In the genomic region with DNA sequence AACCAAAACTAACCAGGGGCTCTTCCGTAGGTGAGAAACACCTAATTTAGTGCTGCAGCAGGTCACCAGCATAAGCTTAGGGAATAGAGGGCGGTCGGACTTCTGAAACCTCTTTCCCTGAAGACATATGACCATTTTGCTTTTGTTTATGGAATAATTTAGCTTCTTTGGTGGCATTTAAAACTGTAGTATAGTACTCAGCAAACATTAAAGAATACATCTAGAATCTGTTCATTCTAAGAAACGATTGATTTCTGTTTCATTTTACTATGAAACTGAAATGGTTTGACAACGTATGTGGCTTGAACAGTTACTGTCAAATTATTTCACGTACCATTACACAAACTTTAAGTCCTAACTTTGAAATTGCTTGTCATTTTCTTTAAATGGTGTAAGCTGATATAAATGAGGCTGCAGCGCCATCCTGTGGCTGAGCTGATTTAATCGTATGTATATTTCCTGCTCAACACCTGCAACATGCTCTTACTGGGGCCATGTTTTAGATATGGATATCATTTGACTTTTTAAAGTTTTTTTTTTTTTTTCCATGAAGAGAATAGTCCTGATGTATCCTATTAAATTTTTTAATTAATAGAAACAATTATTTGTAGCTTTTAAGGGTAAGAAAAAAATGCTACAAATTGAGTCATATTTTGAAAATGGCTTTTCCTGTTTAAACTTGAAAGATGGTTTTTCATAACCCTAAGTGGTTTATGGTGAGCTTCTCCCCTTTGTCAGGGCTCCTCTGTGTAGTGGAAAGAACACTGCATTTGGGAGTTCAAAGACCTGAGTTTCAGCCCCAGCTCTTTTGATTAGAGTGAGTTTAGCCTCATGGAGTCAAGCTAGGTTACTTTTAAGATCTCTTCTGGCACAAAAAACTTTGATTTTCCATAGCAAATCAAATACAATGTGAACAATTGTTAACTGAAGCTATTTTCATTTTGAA, we compare ENCODE assay signal across 8 cellular contexts. TPM values are rescaled to one million over a fixed set of nuclear protein-coding genes. Genes with fewer than 3 reads are reported as not detected.
A peak's percentile ranks its signal among the peaks of the same experiment; 100 is the strongest.
DNase-seq lines count a peak whose midpoint lies in the region; ATAC-seq and TF ChIP-seq lines count a peak whose summit lies in the region.

No MANE protein-coding gene starts in this region.

- CTCF ChIA-PET in PC-9 (lab: Charles Lee) = interaction anchor here (0.6 to 1.0 kb wide), 5 partner anchors 116 to 349 kb away, joined by 3 to 10 read pairs (median 4); a partner anchor contains a TSS

- H2BK5ac ChIP-seq in neuronal stem cell (ENCODE audit: low read length) = no peak overlapping the region

- H3K18ac ChIP-seq in neuronal stem cell (ENCODE audit: low read length) = no peak overlapping the region

- H3K4ac ChIP-seq in neuronal stem cell (ENCODE audit: low read length) = no peak overlapping the region

- no peak overlapping the region for H3K23ac ChIP-seq in neuronal stem cell (ENCODE audit: low read depth, low read length, poor library complexity)

- no peak overlapping the region for H2BK120ac ChIP-seq in neuronal stem cell (ENCODE audit: low read depth, low read length)

- BruUV-seq in PC-9 (replicated peaks; lab: Mats Ljungman, UMichigan) = no TSS peak

- peak; percentile 89 for TF ChIP-seq CTCF in PC-9 (conservative IDR thresholded peaks at IDR 0.05)
- peak; percentile 47 for TF ChIP-seq CTCF in fibroblast of lung (conservative IDR thresholded peaks at IDR 0.05 in 1 of 2, IDR thresholded peaks at IDR 0.05 in 1 of 2; ENCODE audit: low read depth in 1 of 2, low read length in 2 of 2)

- H3K27ac ChIP-seq in PC-9 (0 out of 2 replicates have a peak overlapping the region, but pooled peaks have one; percentile 13), fibroblast of lung (ENCODE audit: insufficient read depth, low read length) (no peak overlapping the region), neuronal stem cell (replicated peaks; ENCODE audit: low read length) (no peak overlapping the region)

- no peak overlapping the region for H2BK15ac ChIP-seq in neuronal stem cell (ENCODE audit: low read length)

- peak; percentile 57 for DNase-seq in DMS153 (lab: John Stamatoyannopoulos, UW)
- peak; percentile 75 for DNase-seq in HT1080 (ENCODE audit: low read depth)
- peak; percentile 71 to 73 for DNase-seq in PC-9
- DNase-seq in activated T-cell treated with anti-CD3 and anti-CD28 coated beads, Interleukin-2, amount 50 U/mL, for 48 hours = peak; percentile 89
- peak; percentile 66 to 88 for DNase-seq in fibroblast of lung (ENCODE audit: low read depth in 2 of 2)
- peak; percentile 59 for DNase-seq in neuronal stem cell (ENCODE audit: low spot score)
- peak; percentile 92 for DNase-seq in superior temporal gyrus (ENCODE audit: extremely low spot score)

- no peaks in the 10 kb centered on the region for H4K20me1 ChIP-seq in PC-9 (ENCODE audit: insufficient read depth)
- no peaks in the 10 kb centered on the region for H4K20me1 ChIP-seq in fibroblast of lung (ENCODE audit: control insufficient read depth, extremely low read depth, insufficient read depth, low read length)

- H3K4me2 ChIP-seq in PC-9 = peak overlapping the region; percentile 33
- peak overlapping the region; percentile 33 for H3K4me2 ChIP-seq in fibroblast of lung (ENCODE audit: extremely low read depth, insufficient read depth, low read length)
- no peak overlapping the region for H3K4me2 ChIP-seq in neuronal stem cell (ENCODE audit: insufficient read depth, low read length, poor library complexity, severe bottlenecking)

- no peaks in the 10 kb centered on the region for H3K27me3 ChIP-seq in PC-9 (ENCODE audit: insufficient read depth, low read depth)
- H3K27me3 ChIP-seq in fibroblast of lung (ENCODE audit: control insufficient read depth, insufficient read depth, low read length) = no peaks in the 10 kb centered on the region
- H3K27me3 ChIP-seq in neuronal stem cell (ENCODE audit: control insufficient read depth in 3 of 3, insufficient read depth in 3 of 3, low read depth in 1 of 3, low read length in 3 of 3) = no peaks in the 10 kb centered on the region

- H3K4me3 ChIP-seq in PC-9 (no peak overlapping the region), fibroblast of lung (replicated peaks in 1 of 4; ENCODE audit: control extremely low read depth in 1 of 4, insufficient read depth in 1 of 4, low read depth in 3 of 4, low read length in 4 of 4) (no peak overlapping the region), neuronal stem cell (ENCODE audit: low read length in 2 of 2) (no peak overlapping the region)

- H3F3A ChIP-seq in PC-9 (ENCODE audit: insufficient read depth, low read depth) = no peaks in the 10 kb centered on the region

- no peak overlapping the region for H2AFZ ChIP-seq in PC-9
- H2AFZ ChIP-seq in fibroblast of lung (ENCODE audit: low read length) = peak overlapping the region; percentile 42
- no peak overlapping the region for H2AFZ ChIP-seq in neuronal stem cell (ENCODE audit: low read length)

- H3K14ac ChIP-seq in neuronal stem cell (ENCODE audit: low read length) = no peak overlapping the region

- peak; percentile 56 for ATAC-seq in GM21367 (IDR thresholded peaks at IDR 0.05; ENCODE audit: unreplicated experiment)

- H3K4me1 ChIP-seq in PC-9 (replicated peaks; ENCODE audit: insufficient read depth) = peaks cover 5% of the 10 kb centered on the region; the same call in 1 of the 2 replicates
- H3K4me1 ChIP-seq in fibroblast of lung (ENCODE audit: control insufficient read depth, extremely low read depth, insufficient read depth, low read length) = peaks cover 6% of the 10 kb centered on the region
- peaks cover 0 to 5% of the 10 kb centered on the region in 2 donors for H3K4me1 ChIP-seq in neuronal stem cell (ENCODE audit: control insufficient read depth in 2 of 2, insufficient read depth in 1 of 2, low read depth in 1 of 2, low read length in 2 of 2)

- H3K9me2 ChIP-seq in PC-9 (ENCODE audit: insufficient read depth) = no peaks in the 10 kb centered on the region

- no peaks in the 10 kb centered on the region for H3K9me3 ChIP-seq in PC-9 (ENCODE audit: insufficient read depth, low read depth)
- no peaks in the 10 kb centered on the region for H3K9me3 ChIP-seq in fibroblast of lung (ENCODE audit: control insufficient read depth, insufficient read depth, low read depth, low read length)
- no peaks in the 10 kb centered on the region for H3K9me3 ChIP-seq in neuronal stem cell (replicated peaks in 1 of 2; ENCODE audit: control insufficient read depth in 2 of 2, insufficient read depth in 1 of 2, low read depth in 1 of 2, low read length in 2 of 2)

- no peaks in the 10 kb centered on the region for H3K79me1 ChIP-seq in neuronal stem cell (ENCODE audit: low read depth, low read length)

- H3K9ac ChIP-seq in fibroblast of lung (ENCODE audit: insufficient read depth, low read length) = no peak overlapping the region
- H3K9ac ChIP-seq in neuronal stem cell (ENCODE audit: low read depth, low read length, poor library complexity) = no peak overlapping the region

- H4K8ac ChIP-seq in neuronal stem cell (ENCODE audit: low read depth, low read length) = no peak overlapping the region

- no peaks in the 10 kb centered on the region for H3K36me3 ChIP-seq in PC-9 (ENCODE audit: low read depth)
- H3K36me3 ChIP-seq in fibroblast of lung (ENCODE audit: control insufficient read depth, insufficient read depth, low read length) = no peaks in the 10 kb centered on the region
- no peaks in the 10 kb centered on the region for H3K36me3 ChIP-seq in neuronal stem cell (replicated peaks in 1 of 2; ENCODE audit: control insufficient read depth in 2 of 2, insufficient read depth in 2 of 2, low read length in 2 of 2)

- H4K91ac ChIP-seq in neuronal stem cell (ENCODE audit: low read depth, low read length, poor library complexity) = no peak overlapping the region

- no CpG with 5 or more reads among the region's 8 CpGs for WGBS in neuronal stem cell (ENCODE audit: extremely low coverage in 2 of 2, insufficient read length in 2 of 2, insufficient replicate concordance in 1 of 2), 2 donors

- intact Hi-C loops in PC-9 (cut with micrococcal nuclease; ENCODE audit: unreplicated experiment) = loop anchor here (1.0 to 5.0 kb wide), 5 partner anchors 27 to 454 kb away; a partner anchor contains a TSS

- no peak overlapping the region for H2AK5ac ChIP-seq in neuronal stem cell (ENCODE audit: low read depth, low read length)

- POLR2A ChIA-PET in PC-9 (lab: Charles Lee; ENCODE audit: unreplicated experiment) = interaction anchor here (0.5 to 0.7 kb wide), 3 partner anchors 113 to 1043 kb away, joined by 3 to 7 read pairs (median 4); no protein-coding TSS in a partner anchor

- H3K79me2 ChIP-seq in PC-9 (ENCODE audit: low read depth) (no peaks in the 10 kb centered on the region), fibroblast of lung (ENCODE audit: control insufficient read depth, insufficient read depth, low read length) (no peaks in the 10 kb centered on the region)

- H2BK12ac ChIP-seq in neuronal stem cell (ENCODE audit: low read length) = no peak overlapping the region

RNA-seq across cellular contexts. Expression of a gene that starts 27.4 kb away (rescaled TPM):
- 0.63 and 5.3 TPM in 2 replicates for total RNA-seq in HT1080 (2014; rRNA removed; shearing (Covaris generic))
- 2.5 and 2.6 TPM in 2 replicates for polyA plus RNA-seq in HT1080 (2015; cell fraction: cytosol; rRNA removed)
- 2.4 and 2.6 TPM in 2 replicates for polyA plus RNA-seq in HT1080 (2015; cell fraction: nucleus; rRNA removed)
- total RNA-seq in PC-9 (2021) (7.1 and 16.4 TPM in 2 replicates), fibroblast of lung (5.1 and 7.1 TPM in 2 replicates)
- polyA plus RNA-seq in fibroblast of lung = 0.62 and 0.93 TPM in 2 replicates
- polyA plus RNA-seq in fibroblast of lung (2012) = 0.54 and 0.83 TPM in 2 replicates
- polyA minus RNA-seq in fibroblast of lung (ENCODE audit: low replicate concordance) = 0.08 TPM in 1 of 2 replicates, not detected in the other
- 1.1 TPM for polyA plus RNA-seq in neuronal stem cell (2013, experiment 1 of 2)
- 0.90 TPM for polyA plus RNA-seq in neuronal stem cell (2013, experiment 2 of 2)
